Comparison of ENCODE assay signal across 10 cellular contexts in genomic region chr17:42521036-42521435, GRCh38. TPM values are rescaled to one million over a fixed set of nuclear protein-coding genes. Genes with fewer than 3 reads are reported as not detected.
DNase-seq lines count a peak whose midpoint lies in the region; ATAC-seq, FAIRE-seq and TF ChIP-seq lines count a peak whose summit lies in the region.
"Had no signal": no experiment of that assay in that cellular context is flagged by ENCODE, and none has a peak within 500 bp of the region (broad histone marks: within the 10 kb centered on the region; RNA-seq: fewer than 3 reads in every experiment).

No MANE protein-coding gene starts in this region.

- H3K27me3 ChIP-seq in adrenal gland (no peaks in the 10 kb centered on the region), small intestine (ENCODE audit: control insufficient read depth in 2 of 2, insufficient read depth in 2 of 2, low read length in 2 of 2) (no peaks in the 10 kb centered on the region)

- no peak for ATAC-seq in GM18870 (IDR thresholded peaks at IDR 0.05; ENCODE audit: unreplicated experiment)

- H3K4me1 ChIP-seq in adrenal gland (replicated peaks in 1 of 2) (peaks cover 73 to 92% of the 10 kb centered on the region in 2 donors), small intestine (ENCODE audit: control insufficient read depth in 2 of 2, insufficient read depth in 1 of 2, low read depth in 1 of 2, low read length in 1 of 2) (peaks cover 6 to 28% of the 10 kb centered on the region in 2 donors)

- H3K4me3 ChIP-seq in adrenal gland (no peak overlapping the region), small intestine (ENCODE audit: low read depth in 1 of 2, low read length in 2 of 2) (no peak overlapping the region)

- H3K9me3 ChIP-seq in adrenal gland (replicated peaks in 1 of 3) (no peaks in the 10 kb centered on the region), small intestine (ENCODE audit: control insufficient read depth, low read depth) (no peaks in the 10 kb centered on the region)

- H3K36me3 ChIP-seq in adrenal gland (replicated peaks in 1 of 2) (peaks cover 0 to 18% of the 10 kb centered on the region in 2 donors), small intestine (ENCODE audit: control insufficient read depth in 2 of 2, insufficient read depth in 2 of 2, low read length in 2 of 2) (peaks cover 7 to 8% of the 10 kb centered on the region in 2 donors)

- 43 to 52% (median 49%) methylated on average over 6 to 8 of the region's 8 CpGs for WGBS in adrenal gland, 4 donors
- WGBS in small intestine, 3 donors, result 66 to 84% (median 77%) methylated on average over 8 of the region's 8 CpGs

- DNase-seq in ELR (ENCODE audit: low read depth) (peak; percentile 33), adrenal gland (peak in 3 of 7 donors; percentile 45 to 61 (median 49)), kidney tubule cell (ENCODE audit: low spot score) (peak; percentile 39), small intestine (no peak), activated gamma-delta T cell (lab: John Stamatoyannopoulos, UW) (no peak), medulla oblongata (ENCODE audit: extremely low spot score) (no peak), NCI-H187 (lab: John Stamatoyannopoulos, UW) (no peak)
- DNase-seq: COR-L47 had no signal

- no peak for FAIRE-seq in small intestine (lab: Jason Lieb, UNC)
- FAIRE-seq: H1 had no signal

- no peak for TF ChIP-seq CTCF in adrenal gland (IDR thresholded peaks at IDR 0.05)

- no peak for TF ChIP-seq POLR2A in adrenal gland (IDR thresholded peaks at IDR 0.05)

- intact Hi-C loops in adrenal gland (cut with DNase I), result loop anchor here (5.0 to 10.0 kb wide), 2 partner anchors 99 to 206 kb away; partner anchors contain the start of gene CAVIN1 (in 1 of the 2)

- H3K27ac ChIP-seq in adrenal gland, result peak overlapping the region; percentile 94 to 99 (median 95)
- H3K27ac ChIP-seq in small intestine (ENCODE audit: low read depth in 1 of 2, low read length in 1 of 2), result peak overlapping the region; percentile 24 to 97

RNA-seq across cellular contexts. Expression of gene NAGLU, which starts 15.0 kb away (rescaled TPM):
- total RNA-seq in adrenal gland, result 100 to 1,000 TPM in 1 of 8 donors, 10 to 100 TPM in 7; 44.9 to 115 (median 66.1) TPM
- polyA plus RNA-seq in adrenal gland (10 to 100 TPM; 12.4 to 47.4 (median 39.5) TPM), small intestine (10 to 100 TPM; 25.3 to 36.2 (median 29.1) TPM)

RNA-seq across cellular contexts. Expression of gene HSD17B1, which starts 31.7 kb away (rescaled TPM):
- total RNA-seq in adrenal gland, result 1 to 10 TPM in 7 of 8 donors, under 1 TPM in 1; 0.60 to 3.0 (median 2.1) TPM
- polyA plus RNA-seq in adrenal gland, result 1 to 10 TPM in 2 of 3 donors, under 1 TPM in 1; 0.22 to 7.6 (median 3.6) TPM
- polyA plus RNA-seq in small intestine, result 1 to 10 TPM; 2.0 to 2.7 (median 2.4) TPM

RNA-seq across cellular contexts. Expression of gene COASY, which starts 40.9 kb away (rescaled TPM):
- total RNA-seq in adrenal gland, result 100 to 1,000 TPM in 4 of 8 donors, 10 to 100 TPM in 4; 55.9 to 148 (median 91.8) TPM
- polyA plus RNA-seq in adrenal gland (100 to 1,000 TPM in 2 of 3 donors, 10 to 100 TPM in 1; 65.5 to 192 (median 130) TPM), small intestine (100 to 1,000 TPM in 2 of 3 donors, 10 to 100 TPM in 1; 93.7 to 153 (median 109) TPM)

RNA-seq across cellular contexts. Expression of gene MLX, which starts 45.9 kb away (rescaled TPM):
- 10 to 100 TPM; 34.2 to 58.8 (median 47.1) TPM for total RNA-seq in adrenal gland
- polyA plus RNA-seq in adrenal gland, result 10 to 100 TPM; 46.0 to 95.0 (median 52.6) TPM
- polyA plus RNA-seq in small intestine, result 100 to 1,000 TPM in 2 of 3 donors, 10 to 100 TPM in 1; 58.1 to 144 (median 121) TPM

RNA-seq across cellular contexts. Expression of gene PSMC3IP, which starts 56.5 kb away (rescaled TPM):
- 1 to 10 TPM in 7 of 8 donors, not detected in 1; 1.2 to 2.3 (median 1.8) TPM for total RNA-seq in adrenal gland
- polyA plus RNA-seq in adrenal gland (1 to 10 TPM; 3.1 to 3.9 (median 3.5) TPM), small intestine (1 to 10 TPM in 2 of 3 donors, under 1 TPM in 1; 0.89 to 5.1 (median 1.9) TPM)

Comparison
In these comparisons a context has a peak if more than half of its experiments do, and no peak if none do; other contexts are left out.
1. DNase-seq: peak in ELR (single experiment) and kidney tubule cell (single experiment); none in small intestine (single experiment), activated gamma-delta T cell (single experiment), medulla oblongata (single experiment) and NCI-H187 (0 of 2).